ENCODE assay signal across 1 cellular context in genomic region chr1:40860706-40861226, GRCh38.
TF ChIP-seq lines count a peak whose summit lies in the region.

No MANE protein-coding gene starts in this region.

TF ChIP-seq in GM23338, 12 proteins besides CTCF, POLR2A, EP300 and RAD21 (continued from another document):
- TF ChIP-seq ZNF462 (CRISPR knock-in tag; IDR thresholded peaks at IDR 0.05) = no peak
- no peak for TF ChIP-seq EZH2phosphoT487 (IDR thresholded peaks at IDR 0.05; ENCODE audit: unreplicated experiment)
- no peak for TF ChIP-seq EZH2 (IDR thresholded peaks at IDR 0.05; ENCODE audit: low read depth, unreplicated experiment)
- no peak for TF ChIP-seq NANOG (IDR thresholded peaks at IDR 0.05; ENCODE audit: borderline replicate concordance)
- TF ChIP-seq ETS1 (IDR thresholded peaks at IDR 0.05) = no peak
- no peak for TF ChIP-seq CREB1 (CRISPR knock-in tag; IDR thresholded peaks at IDR 0.05; ENCODE audit: low read depth)
- TF ChIP-seq ZNF114 (CRISPR knock-in tag; IDR thresholded peaks at IDR 0.05) = no peak
